Comparison of ENCODE assay signal across 13 cellular contexts in genomic region chr3:149019581-149019980, GRCh38. TPM values are rescaled to one million over a fixed set of nuclear protein-coding genes. Genes with fewer than 3 reads are reported as not detected.
A peak's percentile ranks its signal among the peaks of the same experiment; 100 is the strongest.
DNase-seq lines count a peak whose midpoint lies in the region; ATAC-seq and TF ChIP-seq lines count a peak whose summit lies in the region.
"Had no signal": no experiment of that assay in that cellular context is flagged by ENCODE, and none has a peak within 500 bp of the region (broad histone marks: within the 10 kb centered on the region; RNA-seq: fewer than 3 reads in every experiment).

No MANE protein-coding gene starts in this region.

- no peak for TF ChIP-seq CTCF in HFFc6 (IDR thresholded peaks at IDR 0.05)
- no peak for TF ChIP-seq CTCF in coronary artery (IDR thresholded peaks at IDR 0.05)
- TF ChIP-seq CTCF in osteoblast (IDR thresholded peaks at IDR 0.05; ENCODE audit: extremely low read depth, low read depth, low read length): no peak

- in situ Hi-C loops in G401 (cut with HindIII; ENCODE audit: low sequenced_read_pairs): no loop called here

- H3K4me1 ChIP-seq in osteoblast (ENCODE audit: insufficient read depth, low read length): peaks cover 61% of the 10 kb centered on the region
- H3K4me1 ChIP-seq: BLaER1 had no signal

- peaks cover 7% of the 10 kb centered on the region for H3K36me3 ChIP-seq in osteoblast (ENCODE audit: insufficient read depth, low read length)

- H3K27ac Mint-ChIP-seq in HFFc6: peak overlapping the region; percentile 25

- no peak overlapping the region for H3K4me3 Mint-ChIP-seq in HFFc6

- DNase-seq in G401 (ENCODE audit: low spot score) (peak; percentile 48), HFFc6 (no peak), coronary artery (ENCODE audit: low spot score) (no peak), osteoblast (ENCODE audit: insufficient read length, low spot score, missing footprints) (peak; percentile 69), SIG-M5 (lab: John Stamatoyannopoulos, UW) (no peak), NCI-H526 treated with DMSO at 0.1 percent for 48 hours (lab: John Stamatoyannopoulos, UW) (no peak)
- DNase-seq: activated effector memory CD4-positive, alpha-beta T cell treated with anti-CD3 and anti-CD28 coated beads, Interleukin-2, amount 50 U/mL, for 16 hours; brain microvascular endothelial cell; NCI-H1092; stimulated activated CD4-positive, alpha-beta T cell treated with anti-CD3 and anti-CD28 coated beads, Interleukin-12 subunit alpha, Interleukin-12 subunit beta, amount 100 ng/mL, for 4 hours had no signal

- H2AFZ ChIP-seq in osteoblast (ENCODE audit: low read length): no peak overlapping the region

- ATAC-seq in GM19397 (IDR thresholded peaks at IDR 0.05; ENCODE audit: unreplicated experiment): no peak
- ATAC-seq: K562 had no signal

- H3K4me3 ChIP-seq in coronary artery: no peak overlapping the region
- no peak overlapping the region for H3K4me3 ChIP-seq in osteoblast (ENCODE audit: insufficient read depth, low read length)
- H3K4me3 ChIP-seq: BLaER1, K562 had no signal

- peaks cover 2% of the 10 kb centered on the region for H3K9me3 Mint-ChIP-seq in HFFc6

- peaks cover 42% of the 10 kb centered on the region for H3K36me3 Mint-ChIP-seq in HFFc6 (ENCODE audit: low read depth)

- H3K4me1 Mint-ChIP-seq in HFFc6 (ENCODE audit: low read depth): peaks cover 72% of the 10 kb centered on the region

- peaks cover 21% of the 10 kb centered on the region for H3K79me2 ChIP-seq in osteoblast (ENCODE audit: insufficient read depth, low read length)

- H3K4me2 ChIP-seq in osteoblast (ENCODE audit: insufficient read depth, low read length): no peak overlapping the region
- H3K4me2 ChIP-seq: BLaER1 had no signal

- no peaks in the 10 kb centered on the region for H3K9me3 ChIP-seq in osteoblast (ENCODE audit: low read depth, low read length)

- H4K20me1 ChIP-seq in osteoblast (ENCODE audit: insufficient read depth, low read length): peaks cover 3% of the 10 kb centered on the region

- no peaks in the 10 kb centered on the region; the same call in 1 of the 2 replicates for H3K27me3 Mint-ChIP-seq in HFFc6 (ENCODE audit: insufficient read depth)

- H3K27me3 ChIP-seq in osteoblast (ENCODE audit: insufficient read depth, low read length): no peaks in the 10 kb centered on the region
- H3K27me3 ChIP-seq: BLaER1, brain microvascular endothelial cell had no signal

- peak overlapping the region; percentile 39 to 56 for H3K27ac ChIP-seq in coronary artery
- H3K27ac ChIP-seq in osteoblast (ENCODE audit: low read depth, low read length): peak overlapping the region; percentile 50
- H3K27ac ChIP-seq: BLaER1, brain microvascular endothelial cell had no signal

RNA-seq across cellular contexts. Expression of gene GYG1, which starts 28.2 kb away (rescaled TPM):
- 120 and 135 TPM in 2 replicates for total RNA-seq in G401 (2014; rRNA removed; shearing (Covaris generic))
- total RNA-seq in HFFc6 (2021; fragmentation: NEBNext Ultra II Directional; extraction: Animal tissue kit (Norgen Biotek cat#: 25700)): 10 to 100 TPM; 68.9 to 88.6 (median 78.5) TPM
- total RNA-seq in osteoblast: 42.3 and 54.8 TPM in 2 replicates

Comparison
In these comparisons a context has a peak if more than half of its experiments do, and no peak if none do; other contexts are left out.
1. DNase-seq: peak in G401 (single experiment) and osteoblast (single experiment); none in HFFc6 (single experiment), coronary artery (single experiment), SIG-M5 (single experiment) and NCI-H526 treated with DMSO at 0.1 percent for 48 hours (single experiment).